In genomic region chr14:23307146-23307447, GRCh38 we compare ENCODE assay signal across 8 cellular contexts. TPM values are rescaled to one million over a fixed set of nuclear protein-coding genes. Genes with fewer than 3 reads are reported as not detected.
DNase-seq lines count a peak whose midpoint lies in the region; ATAC-seq and TF ChIP-seq lines count a peak whose summit lies in the region.

No MANE protein-coding gene starts in this region.

- ATAC-seq in natural killer cell = no peak
- ATAC-seq in HG03135 (IDR thresholded peaks at IDR 0.05; ENCODE audit: unreplicated experiment) = no peak
- ATAC-seq in HG02588 (IDR thresholded peaks at IDR 0.05; ENCODE audit: unreplicated experiment) = no peak

- POLR2A ChIA-PET in A673 (lab: Charles Lee; ENCODE audit: low non-redundant PET) = no interaction called here

- TF ChIP-seq CTCF in A673 (conservative IDR thresholded peaks at IDR 0.05; ENCODE audit: low read depth, low read length) = no peak
- TF ChIP-seq CTCF in natural killer cell (IDR thresholded peaks at IDR 0.05) = no peak

- H3K9me3 ChIP-seq in A673 (ENCODE audit: low read depth, low read length, poor library complexity, severe bottlenecking) (no peaks in the 10 kb centered on the region), MG63 (no peaks in the 10 kb centered on the region), duodenal mucosa (ENCODE audit: control insufficient read depth in 1 of 2, low read length in 2 of 2) (no peaks in the 10 kb centered on the region)

- H3K9me3 Mint-ChIP-seq in natural killer cell = no peaks in the 10 kb centered on the region

- peaks cover 15% of the 10 kb centered on the region for H3K4me1 ChIP-seq in A673 (ENCODE audit: insufficient read depth, low read length, poor library complexity, severe bottlenecking)
- peaks cover 38 to 47% of the 10 kb centered on the region in 2 donors for H3K4me1 ChIP-seq in duodenal mucosa (ENCODE audit: control insufficient read depth in 1 of 2, insufficient read depth in 2 of 2, low read length in 2 of 2)

- intact Hi-C loops in A673 (cut with micrococcal nuclease; ENCODE audit: unreplicated experiment) (no loop called here), natural killer cell (cut with micrococcal nuclease) (loop anchor here (10.0 kb wide), 1 partner anchor 212 kb away; the partner anchor contains the start of genes ACIN1 and C14orf119)

- H3K27me3 ChIP-seq in A673 (replicated peaks; ENCODE audit: insufficient read depth, low read depth, low read length, poor library complexity) (no peaks in the 10 kb centered on the region), MG63 (no peaks in the 10 kb centered on the region), duodenal mucosa (ENCODE audit: control insufficient read depth in 1 of 2, insufficient read depth in 2 of 2, low read length in 2 of 2) (no peaks in the 10 kb centered on the region)

- no peaks in the 10 kb centered on the region for H3K36me3 Mint-ChIP-seq in natural killer cell

- peak overlapping the region; percentile 91 to 94 for H3K27ac Mint-ChIP-seq in natural killer cell

- H3K4me3 Mint-ChIP-seq in natural killer cell = peak overlapping the region; percentile 90

- H3K9ac ChIP-seq in duodenal mucosa (ENCODE audit: low read depth in 1 of 2, low read length in 2 of 2) = peak overlapping the region; percentile 84 to 97

- peaks cover 6% of the 10 kb centered on the region for H3K36me3 ChIP-seq in A673 (ENCODE audit: insufficient read depth, low read length, poor library complexity, severe bottlenecking)
- peaks cover 14% of the 10 kb centered on the region for H3K36me3 ChIP-seq in MG63
- peaks cover 18 to 22% of the 10 kb centered on the region in 2 donors for H3K36me3 ChIP-seq in duodenal mucosa (ENCODE audit: control insufficient read depth in 1 of 2, insufficient read depth in 2 of 2, low read length in 2 of 2)

- DNase-seq in A673 (ENCODE audit: low spot score) = no peak
- DNase-seq in MG63 = no peak
- DNase-seq in natural killer cell = no peak
- no peak for DNase-seq in activated effector memory CD4-positive, alpha-beta T cell treated with anti-CD3 and anti-CD28 coated beads, Interleukin-2, amount 50 U/mL, for 16 hours
- no peak for DNase-seq in NCI-H82 (lab: John Stamatoyannopoulos, UW)

- H3K27ac ChIP-seq in A673 (ENCODE audit: low read depth, low read length, poor library complexity, severe bottlenecking) (peak overlapping the region; percentile 83), duodenal mucosa (ENCODE audit: low read depth, low read length) (peak overlapping the region; percentile 81)

- peaks cover 21 to 47% of the 10 kb centered on the region in 2 donors for H3K4me1 Mint-ChIP-seq in natural killer cell

- H3K4me3 ChIP-seq in A673 (ENCODE audit: low read depth, low read length, poor library complexity, severe bottlenecking) = peak overlapping the region; percentile 85
- peak overlapping the region; percentile 92 for H3K4me3 ChIP-seq in MG63
- peak overlapping the region; percentile 80 to 89 for H3K4me3 ChIP-seq in duodenal mucosa (ENCODE audit: low read depth in 1 of 2, low read length in 2 of 2)

- BruUV-seq in A673 (replicated peaks; lab: Mats Ljungman, UMichigan) = no TSS peak

- H3K27me3 Mint-ChIP-seq in natural killer cell (ENCODE audit: low read depth in 2 of 2) = no peaks in the 10 kb centered on the region

- CTCF ChIA-PET in A673 (lab: Charles Lee) = interaction anchor here (0.6 to 1.5 kb wide), 5 partner anchors 11 to 256 kb away, joined by 3 to 5 read pairs (median 4); partner anchors contain the start of gene C14orf119

RNA-seq across cellular contexts. Expression of gene BCL2L2, which starts 0.5 kb away (rescaled TPM):
- total RNA-seq in A673 (2021) (22.8 and 25.1 TPM in 2 replicates), natural killer cell (10 to 100 TPM; 13.8 to 25.3 (median 14.4) TPM)
- total RNA-seq in MG63 (2014; rRNA removed; shearing (Covaris generic); ENCODE audit: low replicate concordance) = 7.1 and 10.7 TPM in 2 replicates

RNA-seq across cellular contexts. Expression of gene PPP1R3E, which starts 4.4 kb away (rescaled TPM):
- 9.7 and 10.9 TPM in 2 replicates for total RNA-seq in A673 (2021)
- 0.30 TPM in 1 of 2 replicates, not detected in the other for total RNA-seq in MG63 (2014; rRNA removed; shearing (Covaris generic); ENCODE audit: low replicate concordance)
- 10 to 100 TPM; 13.2 to 27.8 (median 25.1) TPM for total RNA-seq in natural killer cell

RNA-seq across cellular contexts. Expression of gene PABPN1, which starts 14.2 kb away (rescaled TPM):
- total RNA-seq in A673 (2021) (275 and 287 TPM in 2 replicates), natural killer cell (100 to 1,000 TPM; 226 to 261 (median 238) TPM)
- total RNA-seq in MG63 (2014; rRNA removed; shearing (Covaris generic); ENCODE audit: low replicate concordance) = 48.3 and 89.9 TPM in 2 replicates

RNA-seq across cellular contexts. Expression of gene HOMEZ, which starts 21.2 kb away (rescaled TPM):
- 6.3 and 9.5 TPM in 2 replicates for total RNA-seq in A673 (2021)
- 0.76 and 1.4 TPM in 2 replicates for total RNA-seq in MG63 (2014; rRNA removed; shearing (Covaris generic); ENCODE audit: low replicate concordance)
- 10 to 100 TPM in 1 of 3 donors, 1 to 10 TPM in 2; 5.1 to 10.1 (median 7.0) TPM for total RNA-seq in natural killer cell

RNA-seq across cellular contexts. Expression of gene SLC22A17, which starts 45.6 kb away (rescaled TPM):
- total RNA-seq in A673 (2021) (23.0 and 28.4 TPM in 2 replicates), natural killer cell (under 1 TPM in 2 of 3 donors, not detected in 1; 0.28 to 1.00 TPM)
- total RNA-seq in MG63 (2014; rRNA removed; shearing (Covaris generic); ENCODE audit: low replicate concordance) = 6.1 TPM in 1 of 2 replicates, not detected in the other
